ENCODE assay signal across 1 cellular context in the genomic region with DNA sequence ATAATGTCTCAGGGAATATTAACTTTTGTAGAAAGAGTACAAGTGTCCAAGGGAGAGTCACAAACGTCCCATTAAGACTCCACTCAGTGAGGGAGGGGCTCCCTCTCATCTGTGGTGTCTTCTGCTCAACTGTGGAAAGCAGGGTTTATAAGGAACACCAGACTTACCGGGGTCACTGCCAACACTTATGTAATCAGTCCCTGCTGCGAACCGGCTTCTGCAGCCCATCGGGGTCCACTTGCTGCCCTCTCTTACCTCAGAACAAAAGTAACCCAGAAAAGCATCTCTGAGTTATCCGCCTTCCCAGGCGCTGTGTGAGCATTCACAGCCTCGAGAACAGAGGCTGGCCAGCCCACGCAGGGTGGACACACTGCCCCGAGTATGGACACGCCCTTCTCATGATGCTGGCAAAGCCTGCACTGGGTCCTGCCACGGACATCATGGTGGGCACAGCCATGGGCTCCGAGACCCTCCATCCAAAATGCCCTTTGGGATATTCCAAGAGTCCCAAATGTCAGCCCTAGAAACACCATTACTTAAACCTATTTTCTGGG.
TF ChIP-seq lines count a peak whose summit lies in the region.

No MANE protein-coding gene starts in this region.

TF ChIP-seq in IMR-90, 13 proteins besides CTCF, POLR2A, EP300 and RAD21:
- TF ChIP-seq MAFK (IDR thresholded peaks at IDR 0.05; ENCODE audit: low read depth, low read length) (no peak), MXI1 (IDR thresholded peaks at IDR 0.05; ENCODE audit: borderline replicate concordance, low read depth, low read length) (no peak), RCOR1 (IDR thresholded peaks at IDR 0.05; ENCODE audit: insufficient replicate concordance, low read length) (no peak), FOS (IDR thresholded peaks at IDR 0.05; ENCODE audit: low read depth, low read length) (no peak), SMC3 (IDR thresholded peaks at IDR 0.05; ENCODE audit: low read depth, low read length) (no peak), NFE2L2 (IDR thresholded peaks at IDR 0.05; ENCODE audit: low read depth, low read length) (no peak), BHLHE40 (IDR thresholded peaks at IDR 0.05; ENCODE audit: low read depth, low read length) (no peak), RFX5 (IDR thresholded peaks at IDR 0.05; ENCODE audit: low read depth, low read length) (no peak), CEBPB (IDR thresholded peaks at IDR 0.05; ENCODE audit: low read depth, low read length) (no peak)
- TF ChIP-seq, protein P1, sequence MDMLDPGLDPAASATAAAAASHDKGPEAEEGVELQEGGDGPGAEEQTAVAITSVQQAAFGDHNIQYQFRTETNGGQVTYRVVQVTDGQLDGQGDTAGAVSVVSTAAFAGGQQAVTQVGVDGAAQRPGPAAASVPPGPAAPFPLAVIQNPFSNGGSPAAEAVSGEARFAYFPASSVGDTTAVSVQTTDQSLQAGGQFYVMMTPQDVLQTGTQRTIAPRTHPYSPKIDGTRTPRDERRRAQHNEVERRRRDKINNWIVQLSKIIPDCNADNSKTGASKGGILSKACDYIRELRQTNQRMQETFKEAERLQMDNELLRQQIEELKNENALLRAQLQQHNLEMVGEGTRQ (IDR thresholded peaks at IDR 0.05; ENCODE audit: low read depth, low read length), result no peak
